Comparison of ENCODE assay signal across 1 cellular context in genomic region chr6:50922579-50923525, GRCh38.
TF ChIP-seq lines count a peak whose summit lies in the region.

No MANE protein-coding gene starts in this region.

TF ChIP-seq in H1, 55 proteins besides CTCF, POLR2A, EP300 and RAD21 (continued from another document):
- TF ChIP-seq CHD7 (IDR thresholded peaks at IDR 0.05; ENCODE audit: insufficient replicate concordance, low read length) (no peak), TBP (IDR thresholded peaks at IDR 0.05; ENCODE audit: low read depth, low read length) (no peak), MAX (IDR thresholded peaks at IDR 0.05) (no peak), EZH2 (IDR thresholded peaks at IDR 0.05; ENCODE audit: low read depth, low read length, severe bottlenecking) (no peak), SUZ12 (IDR thresholded peaks at IDR 0.05; ENCODE audit: low read length) (no peak), KDM5A (IDR thresholded peaks at IDR 0.05; ENCODE audit: low read length) (no peak)
